1 cellular context compared by ENCODE assay signal in the genomic region with DNA sequence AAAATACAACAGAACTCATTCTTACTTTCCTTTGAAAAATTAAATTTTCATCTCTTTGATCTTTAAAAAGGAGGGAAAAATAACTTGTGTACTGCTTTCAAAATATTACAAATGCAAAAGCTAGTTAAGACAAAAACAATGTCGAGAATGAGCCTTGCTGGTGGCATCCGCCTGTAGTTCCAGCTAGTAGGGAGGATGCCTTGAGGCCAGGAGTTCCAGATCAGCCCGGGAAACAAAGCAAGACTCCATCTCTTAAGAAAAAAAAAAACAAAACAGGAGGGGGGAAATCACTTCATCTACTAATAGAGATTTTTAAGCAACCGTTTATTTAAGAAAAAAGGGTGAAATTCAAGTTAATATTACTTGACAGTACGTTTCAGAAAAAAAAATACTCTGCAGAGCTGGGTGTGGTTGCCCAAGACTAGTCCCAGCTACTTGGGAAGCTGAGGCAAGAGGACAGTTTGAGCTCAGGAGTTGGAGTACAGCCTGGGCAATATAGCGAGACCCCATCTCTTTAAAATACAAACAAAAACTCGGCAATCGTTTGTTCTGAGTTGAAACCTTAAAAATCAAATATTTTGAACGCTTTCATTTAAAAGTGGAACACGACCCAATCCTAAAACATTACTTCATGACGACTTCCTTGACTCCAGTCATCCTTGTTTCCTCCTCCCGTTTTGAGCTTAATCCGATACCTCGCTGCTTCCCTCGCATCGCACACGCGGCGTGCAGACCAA.
TF ChIP-seq lines count a peak whose summit lies in the region.

No MANE protein-coding gene starts in this region.

TF ChIP-seq in HepG2, 621 proteins besides CTCF, POLR2A, EP300 and RAD21:
- no peak for TF ChIP-seq ZNF33A (CRISPR knock-in tag; IDR thresholded peaks at IDR 0.05; ENCODE audit: borderline replicate concordance)
- TF ChIP-seq PAWR (CRISPR knock-in tag; IDR thresholded peaks at IDR 0.05; ENCODE audit: borderline replicate concordance) = 0 out of 2 replicates have a peak, but pooled peaks have one; percentile 5
- peak; percentile 93 for TF ChIP-seq ZNF121 (CRISPR knock-in tag; IDR thresholded peaks at IDR 0.05)
- TF ChIP-seq, protein P1, sequence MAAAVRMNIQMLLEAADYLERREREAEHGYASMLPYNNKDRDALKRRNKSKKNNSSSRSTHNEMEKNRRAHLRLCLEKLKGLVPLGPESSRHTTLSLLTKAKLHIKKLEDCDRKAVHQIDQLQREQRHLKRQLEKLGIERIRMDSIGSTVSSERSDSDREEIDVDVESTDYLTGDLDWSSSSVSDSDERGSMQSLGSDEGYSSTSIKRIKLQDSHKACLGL (CRISPR knock-in tag; IDR thresholded peaks at IDR 0.05) = 0 out of 2 replicates have a peak, but pooled peaks have one; percentile 61
- peak; percentile 93 for TF ChIP-seq TGIF2 (CRISPR knock-in tag; IDR thresholded peaks at IDR 0.05)
- 0 out of 2 replicates have a peak, but pooled peaks have one; percentile 32 for TF ChIP-seq GATAD2A (CRISPR knock-in tag; IDR thresholded peaks at IDR 0.05)
- TF ChIP-seq, protein P2, sequence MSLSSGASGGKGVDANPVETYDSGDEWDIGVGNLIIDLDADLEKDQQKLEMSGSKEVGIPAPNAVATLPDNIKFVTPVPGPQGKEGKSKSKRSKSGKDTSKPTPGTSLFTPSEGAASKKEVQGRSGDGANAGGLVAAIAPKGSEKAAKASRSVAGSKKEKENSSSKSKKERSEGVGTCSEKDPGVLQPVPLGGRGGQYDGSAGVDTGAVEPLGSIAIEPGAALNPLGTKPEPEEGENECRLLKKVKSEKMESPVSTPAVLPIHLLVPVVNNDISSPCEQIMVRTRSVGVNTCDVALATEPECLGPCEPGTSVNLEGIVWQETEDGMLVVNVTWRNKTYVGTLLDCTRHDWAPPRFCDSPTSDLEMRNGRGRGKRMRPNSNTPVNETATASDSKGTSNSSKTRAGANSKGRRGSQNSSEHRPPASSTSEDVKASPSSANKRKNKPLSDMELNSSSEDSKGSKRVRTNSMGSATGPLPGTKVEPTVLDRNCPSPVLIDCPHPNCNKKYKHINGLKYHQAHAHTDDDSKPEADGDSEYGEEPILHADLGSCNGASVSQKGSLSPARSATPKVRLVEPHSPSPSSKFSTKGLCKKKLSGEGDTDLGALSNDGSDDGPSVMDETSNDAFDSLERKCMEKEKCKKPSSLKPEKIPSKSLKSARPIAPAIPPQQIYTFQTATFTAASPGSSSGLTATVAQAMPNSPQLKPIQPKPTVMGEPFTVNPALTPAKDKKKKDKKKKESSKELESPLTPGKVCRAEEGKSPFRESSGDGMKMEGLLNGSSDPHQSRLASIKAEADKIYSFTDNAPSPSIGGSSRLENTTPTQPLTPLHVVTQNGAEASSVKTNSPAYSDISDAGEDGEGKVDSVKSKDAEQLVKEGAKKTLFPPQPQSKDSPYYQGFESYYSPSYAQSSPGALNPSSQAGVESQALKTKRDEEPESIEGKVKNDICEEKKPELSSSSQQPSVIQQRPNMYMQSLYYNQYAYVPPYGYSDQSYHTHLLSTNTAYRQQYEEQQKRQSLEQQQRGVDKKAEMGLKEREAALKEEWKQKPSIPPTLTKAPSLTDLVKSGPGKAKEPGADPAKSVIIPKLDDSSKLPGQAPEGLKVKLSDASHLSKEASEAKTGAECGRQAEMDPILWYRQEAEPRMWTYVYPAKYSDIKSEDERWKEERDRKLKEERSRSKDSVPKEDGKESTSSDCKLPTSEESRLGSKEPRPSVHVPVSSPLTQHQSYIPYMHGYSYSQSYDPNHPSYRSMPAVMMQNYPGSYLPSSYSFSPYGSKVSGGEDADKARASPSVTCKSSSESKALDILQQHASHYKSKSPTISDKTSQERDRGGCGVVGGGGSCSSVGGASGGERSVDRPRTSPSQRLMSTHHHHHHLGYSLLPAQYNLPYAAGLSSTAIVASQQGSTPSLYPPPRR (CRISPR knock-in tag; IDR thresholded peaks at IDR 0.05; ENCODE audit: borderline replicate concordance) = no peak
- TF ChIP-seq, protein P3, sequence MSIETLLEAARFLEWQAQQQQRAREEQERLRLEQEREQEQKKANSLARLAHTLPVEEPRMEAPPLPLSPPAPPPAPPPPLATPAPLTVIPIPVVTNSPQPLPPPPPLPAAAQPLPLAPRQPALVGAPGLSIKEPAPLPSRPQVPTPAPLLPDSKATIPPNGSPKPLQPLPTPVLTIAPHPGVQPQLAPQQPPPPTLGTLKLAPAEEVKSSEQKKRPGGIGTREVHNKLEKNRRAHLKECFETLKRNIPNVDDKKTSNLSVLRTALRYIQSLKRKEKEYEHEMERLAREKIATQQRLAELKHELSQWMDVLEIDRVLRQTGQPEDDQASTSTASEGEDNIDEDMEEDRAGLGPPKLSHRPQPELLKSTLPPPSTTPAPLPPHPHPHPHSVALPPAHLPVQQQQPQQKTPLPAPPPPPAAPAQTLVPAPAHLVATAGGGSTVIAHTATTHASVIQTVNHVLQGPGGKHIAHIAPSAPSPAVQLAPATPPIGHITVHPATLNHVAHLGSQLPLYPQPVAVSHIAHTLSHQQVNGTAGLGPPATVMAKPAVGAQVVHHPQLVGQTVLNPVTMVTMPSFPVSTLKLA (IDR thresholded peaks at IDR 0.05) = peak; percentile 36; the same call in 1 of the 2 replicates
- TF ChIP-seq MYC (CRISPR knock-in tag; IDR thresholded peaks at IDR 0.05; ENCODE audit: borderline replicate concordance) = 0 out of 2 replicates have a peak, but pooled peaks have one; percentile 17
